18 cellular contexts compared by ENCODE assay signal in the genomic region with DNA sequence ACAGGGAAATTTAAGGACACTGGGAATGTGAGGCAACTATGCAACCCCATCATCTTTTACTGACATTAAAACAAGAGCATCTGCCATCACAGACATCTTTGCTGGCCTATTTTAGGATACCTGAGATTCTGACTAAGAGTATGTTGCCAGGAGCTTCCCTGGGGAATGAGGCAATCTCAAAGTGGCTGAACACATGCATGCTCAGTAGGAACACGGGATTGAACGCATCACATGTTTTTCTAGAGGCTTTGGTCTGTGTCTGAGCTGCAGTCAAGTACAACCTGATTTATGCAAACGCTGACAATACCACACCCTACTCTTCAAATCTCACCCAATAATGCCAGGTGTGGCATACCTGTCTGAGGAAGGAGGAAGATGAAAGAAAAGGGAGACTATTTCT.
A peak's percentile ranks its signal among the peaks of the same experiment; 100 is the strongest.
DNase-seq lines count a peak whose midpoint lies in the region; ATAC-seq and TF ChIP-seq lines count a peak whose summit lies in the region.
"Had no signal": no experiment of that assay in that cellular context is flagged by ENCODE, and none has a peak within 500 bp of the region (broad histone marks: within the 10 kb centered on the region; RNA-seq: fewer than 3 reads in every experiment).

No MANE protein-coding gene starts in this region.

- no peak overlapping the region for H4K5ac ChIP-seq in H9 (ENCODE audit: insufficient read length, low read depth, low read length)

- H2BK5ac ChIP-seq in H9 (ENCODE audit: insufficient read length, low read length) = no peak overlapping the region

- DNase-seq in DMS153 (lab: John Stamatoyannopoulos, UW) (peak; percentile 63), NCI-H187 (lab: John Stamatoyannopoulos, UW) (peak; percentile 87 to 94), NCI-H510A treated with DMSO at 0.1 percent for 48 hours (lab: John Stamatoyannopoulos, UW) (peak; percentile 54), head of caudate nucleus (peak in 24 of 42 donors; percentile 1 to 50 (median 12)), NCI-H2227 treated with DMSO at 0.1 percent for 48 hours (lab: John Stamatoyannopoulos, UW) (no peak), H9 (no peak), DMS79 (lab: John Stamatoyannopoulos, UW) (no peak)
- DNase-seq: BE2C; CD4-positive, CD25-positive, alpha-beta regulatory T cell; COR-L47; DMS 273 treated with DMSO at 0.1 percent for 48 hours; HFFc6; KG1; NCI-H1436; NCI-H2029 treated with DMSO at 0.1 percent for 48 hours; Right ventricle myocardium superior had no signal

- no peak overlapping the region for H2BK12ac ChIP-seq in H9 (ENCODE audit: insufficient read length, low read depth, low read length)

- H3K18ac ChIP-seq in H9 (ENCODE audit: insufficient read length, low read depth, low read length) = no peak overlapping the region

- H3K27me3 Mint-ChIP-seq in H9 (ENCODE audit: low read depth) = peaks cover 4% of the 10 kb centered on the region; the same call in 1 of the 2 replicates

- no peak for ATAC-seq in HG02981 (IDR thresholded peaks at IDR 0.05; ENCODE audit: unreplicated experiment)

- no peak overlapping the region for H3K9ac ChIP-seq in H9 (ENCODE audit: extremely low read depth, insufficient read length, low read length)

- H2AK5ac ChIP-seq in H9 (ENCODE audit: insufficient read length, low read length) = no peak overlapping the region

- TF ChIP-seq CTCF in H9 (conservative IDR thresholded peaks at IDR 0.05) = no peak

- no peaks in the 10 kb centered on the region for H4K20me1 ChIP-seq in H9 (ENCODE audit: control insufficient read depth, insufficient read depth, insufficient read length)

- no peaks in the 10 kb centered on the region for H3K23me2 ChIP-seq in H9 (ENCODE audit: insufficient read length, low read depth, low read length, poor library complexity, severe bottlenecking)

- no peak overlapping the region for H2AFZ ChIP-seq in H9 (ENCODE audit: low read length)

- H3K23ac ChIP-seq in H9 (ENCODE audit: insufficient read length, low read depth, low read length) = no peak overlapping the region

- H3K4me1 ChIP-seq in H9 (ENCODE audit: insufficient read depth, low read length) = peaks cover 3% of the 10 kb centered on the region; the same call in 1 of the 2 replicates
- H3K4me1 ChIP-seq: BE2C had no signal

- H2BK20ac ChIP-seq in H9 (ENCODE audit: low read depth, low read length, poor library complexity, severe bottlenecking) = no peak overlapping the region

- no peak overlapping the region for H3K4me3 Mint-ChIP-seq in H9
- H3K4me3 Mint-ChIP-seq: CD4-positive, CD25-positive, alpha-beta regulatory T cell; HFFc6 had no signal

- no peak overlapping the region for H3K56ac ChIP-seq in H9 (ENCODE audit: insufficient read length, low read depth, low read length)

- no peak overlapping the region for H2BK15ac ChIP-seq in H9 (ENCODE audit: low read depth, low read length)

- H4K91ac ChIP-seq in H9 (ENCODE audit: insufficient read length, low read depth, low read length) = no peak overlapping the region

- H3K4me1 Mint-ChIP-seq in H9 = peaks cover 11 to 12% of the 10 kb centered on the region in 2 experiments
- H3K4me1 Mint-ChIP-seq: CD4-positive, CD25-positive, alpha-beta regulatory T cell had no signal

- no peak overlapping the region for H3K14ac ChIP-seq in H9 (ENCODE audit: insufficient read depth, low read length)

- no peaks in the 10 kb centered on the region for H3K79me1 ChIP-seq in H9 (ENCODE audit: insufficient read depth, low read depth, low read length, poor library complexity, severe bottlenecking)

- peaks cover 0 to 2% of the 10 kb centered on the region in 2 experiments; a peak in 1 of 5 replicates for H3K9me3 Mint-ChIP-seq in H9

- no peak overlapping the region for H3K27ac Mint-ChIP-seq in H9
- H3K27ac Mint-ChIP-seq: CD4-positive, CD25-positive, alpha-beta regulatory T cell; HFFc6 had no signal

- no peak overlapping the region for H3K4me2 ChIP-seq in H9 (ENCODE audit: insufficient read depth, insufficient read length, low read length)

- H3K9me3 ChIP-seq in H9 (ENCODE audit: control insufficient read depth, low read depth, low read length) = no peaks in the 10 kb centered on the region
- H3K9me3 ChIP-seq: BE2C had no signal

- no peak overlapping the region for H4K8ac ChIP-seq in H9 (replicated peaks; ENCODE audit: insufficient read length, low read depth, low read length)

- H3T11ph ChIP-seq in H9 (ENCODE audit: low read length) = no peak overlapping the region

- no peaks in the 10 kb centered on the region for H3K79me2 ChIP-seq in H9 (ENCODE audit: insufficient read depth, low read length)

- no peak overlapping the region for H2BK120ac ChIP-seq in H9 (ENCODE audit: low read depth, low read length, poor library complexity, severe bottlenecking)

- intact Hi-C loops in head of caudate nucleus (cut with DNase I) = no loop called here

- WGBS in H9 (ENCODE audit: extremely low coverage, insufficient read length, low lambda C conversion rate) = no CpG with 5 or more reads among the region's 3 CpGs

- H3K36me3 Mint-ChIP-seq in H9 (ENCODE audit: insufficient read depth in 1 of 3, low read depth in 3 of 3) = no peaks in the 10 kb centered on the region
- H3K36me3 Mint-ChIP-seq: CD4-positive, CD25-positive, alpha-beta regulatory T cell had no signal

- H3K27me3 ChIP-seq in H9 (ENCODE audit: insufficient read depth, low read length) = no peaks in the 10 kb centered on the region
- H3K27me3 ChIP-seq: BE2C had no signal

- H3K4ac ChIP-seq in H9 (ENCODE audit: low read depth, low read length) = no peak overlapping the region

- H3K27ac ChIP-seq in H9 (ENCODE audit: insufficient read length, low read depth, low read length) = no peak overlapping the region
- H3K27ac ChIP-seq: SK-N-MC had no signal

Comparison
In these comparisons a context has a peak if more than half of its experiments do, and no peak if none do; other contexts are left out.
1. DNase-seq: peak in DMS153 (single experiment), NCI-H187 (2 of 2), NCI-H510A treated with DMSO at 0.1 percent for 48 hours (single experiment) and head of caudate nucleus (24 of 42); none in NCI-H2227 treated with DMSO at 0.1 percent for 48 hours (single experiment), H9 (single experiment) and DMS79 (single experiment).